Comparison of ENCODE assay signal across 1 cellular context in genomic region chr15:40248006-40248783, GRCh38.
TF ChIP-seq lines count a peak whose summit lies in the region.

No MANE protein-coding gene starts in this region.

TF ChIP-seq in SK-N-SH treated with all-trans-retinoic acid at 6 μM for 48 hours, 23 proteins besides CTCF, POLR2A, EP300 and RAD21 (continued from another document):
- TF ChIP-seq ZNF8 (CRISPR knock-in tag; IDR thresholded peaks at IDR 0.05) = no peak
